Comparison of ENCODE assay signal across 1 cellular context in genomic region chr14:39145266-39145966, GRCh38.
TF ChIP-seq lines count a peak whose summit lies in the region.

No MANE protein-coding gene starts in this region.

TF ChIP-seq in K562, 482 proteins besides CTCF, POLR2A, EP300 and RAD21 (continued from another document and continues in another):
- TF ChIP-seq CREB5 (CRISPR knock-in tag; IDR thresholded peaks at IDR 0.05) (no peak), NBN (IDR thresholded peaks at IDR 0.05; ENCODE audit: low read depth) (peak; percentile 70; the same call in 1 of the 2 replicates), TBL1XR1 (IDR thresholded peaks at IDR 0.05; ENCODE audit: low read length in 2 of 2) (peak in 1 of 2 experiments; percentile 51; a peak in 1 of 4 replicates), E2F3 (CRISPR knock-in tag; IDR thresholded peaks at IDR 0.05) (no peak), NR2F6 (CRISPR knock-in tag; IDR thresholded peaks at IDR 0.05) (no peak), TEAD2 (tag; IDR thresholded peaks at IDR 0.05) (no peak), EWSR1 (IDR thresholded peaks at IDR 0.05; ENCODE audit: borderline replicate concordance, low read depth, partially characterized antibody) (no peak), ZNF586 (CRISPR knock-in tag; conservative IDR thresholded peaks at IDR 0.05) (no peak), L3MBTL2 (IDR thresholded peaks at IDR 0.05) (0 out of 2 replicates have a peak, but pooled peaks have one; percentile 30), IRF1 (CRISPR knock-in tag; IDR thresholded peaks at IDR 0.05; ENCODE audit: borderline replicate concordance) (no peak), MEF2D (tag; conservative IDR thresholded peaks at IDR 0.05; ENCODE audit: low read depth) (no peak), ZNF398 (CRISPR knock-in tag; IDR thresholded peaks at IDR 0.05) (no peak), RBM39 (optimal IDR thresholded peaks at IDR 0.05; ENCODE audit: low read depth, low read length) (no peak), MTA2 (IDR thresholded peaks at IDR 0.05; ENCODE audit: low read depth) (peak; percentile 80), C11orf30 (IDR thresholded peaks at IDR 0.05; ENCODE audit: low read depth) (peak; percentile 28; the same call in 1 of the 2 replicates), YBX1 (IDR thresholded peaks at IDR 0.05) (no peak), ZNF212 (CRISPR knock-in tag; IDR thresholded peaks at IDR 0.05) (no peak), ELF1 (tag; IDR thresholded peaks at IDR 0.05) (no peak), HNRNPUL1 (IDR thresholded peaks at IDR 0.05; ENCODE audit: low read length) (no peak), MLX (CRISPR knock-in tag; conservative IDR thresholded peaks at IDR 0.05) (no peak), ARID3A (IDR thresholded peaks at IDR 0.05; ENCODE audit: borderline replicate concordance, low read depth, low read length) (no peak), TARDBP (IDR thresholded peaks at IDR 0.05) (no peak), PYGO2 (tag; IDR thresholded peaks at IDR 0.05) (no peak), MIER1 (IDR thresholded peaks at IDR 0.05; ENCODE audit: low read depth) (no peak), ZBTB40 (IDR thresholded peaks at IDR 0.05) (no peak), ZBTB40 (CRISPR knock-in tag; IDR thresholded peaks at IDR 0.05) (no peak), TEAD4 (IDR thresholded peaks at IDR 0.05; ENCODE audit: low read length) (peak; percentile 84), TEAD4 (CRISPR knock-in tag; IDR thresholded peaks at IDR 0.05; ENCODE audit: borderline replicate concordance) (no peak), SMAD2 (IDR thresholded peaks at IDR 0.05; ENCODE audit: low read depth, low read length) (no peak), REST (CRISPR knock-in tag; IDR thresholded peaks at IDR 0.05; ENCODE audit: low read depth) (no peak), HOMEZ (CRISPR knock-in tag; IDR thresholded peaks at IDR 0.05) (no peak)
